ENCODE assay signal across 18 cellular contexts in the genomic region with DNA sequence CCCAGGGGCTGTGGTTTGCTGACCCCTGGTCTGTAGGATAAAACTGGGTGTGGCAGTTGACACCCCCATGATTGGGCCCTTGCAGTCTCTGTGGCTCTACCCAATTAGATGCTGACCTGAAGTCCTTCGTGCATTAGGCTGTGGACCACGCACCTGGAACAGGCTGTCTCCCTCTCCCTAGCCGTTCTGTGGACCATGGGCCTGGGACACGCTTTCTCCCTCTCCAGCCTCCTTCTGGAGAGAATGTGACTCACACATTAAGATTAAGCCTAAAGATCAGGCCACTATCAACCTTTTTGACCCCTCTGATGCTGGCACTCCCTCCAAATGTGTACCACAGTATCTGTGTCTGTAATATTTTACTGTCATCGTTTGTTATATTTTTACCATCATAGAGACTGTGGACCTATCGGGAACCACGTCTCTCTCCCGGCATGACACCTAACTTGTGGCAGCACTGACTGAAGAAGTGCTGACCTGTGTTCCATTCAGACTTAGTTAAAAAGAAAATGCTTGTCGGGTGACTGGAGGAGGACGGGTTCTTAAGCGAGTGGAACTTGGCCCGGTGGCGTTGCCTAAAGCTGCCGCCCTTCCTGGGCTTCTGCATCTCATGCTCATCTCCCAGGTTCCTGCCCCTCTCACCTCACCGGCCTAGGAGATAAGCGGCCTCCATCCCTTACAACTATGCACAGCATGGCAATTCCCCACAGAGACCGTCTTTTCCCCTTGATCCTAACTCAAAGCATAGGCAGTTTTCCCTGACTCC.
"Had no signal": no experiment of that assay in that cellular context is flagged by ENCODE, and none has a peak within 500 bp of the region (broad histone marks: within the 10 kb centered on the region; RNA-seq: fewer than 3 reads in every experiment).

No MANE protein-coding gene starts in this region.

- H3K9me3 ChIP-seq: ovary, thoracic aorta had no signal

- ATAC-seq: esophagus mucosa, gastroesophageal sphincter had no signal

- H3K4me3 ChIP-seq: gastroesophageal sphincter, left lung, neural progenitor cell, ovary, sigmoid colon, thoracic aorta, upper lobe of left lung had no signal

- H3K4me1 Mint-ChIP-seq: naive B cell had no signal

- H3K4me1 ChIP-seq: gastroesophageal sphincter, left lung, sigmoid colon, upper lobe of left lung had no signal

- DNase-seq: activated naive CD4-positive, alpha-beta T cell treated with anti-CD3 and anti-CD28 coated beads for 36 hours; aorta; cortex of kidney; effector CD4-positive, alpha-beta T cell; left lung; naive B cell; T1000; upper lobe of left lung had no signal

- H3K4me3 Mint-ChIP-seq: activated CD4-positive, alpha-beta T cell treated with anti-CD3 and anti-CD28 coated beads, Interleukin-2, amount 10 ng/mL, durations not matched to agents 7 days and 5 days; activated naive CD4-positive, alpha-beta T cell treated with anti-CD3 and anti-CD28 coated beads for 36 hours; central memory CD8-positive, alpha-beta T cell; neural progenitor cell; stimulated activated effector memory CD8-positive, alpha-beta T cell treated with anti-CD3 and anti-CD28 coated beads, Interleukin-12 subunit alpha, Interleukin-12 subunit beta, amount 100 ng/mL, for 72 hours had no signal

- H3K9me3 Mint-ChIP-seq: central memory CD8-positive, alpha-beta T cell had no signal

- H3K27ac ChIP-seq: gastroesophageal sphincter, heart left ventricle, left lung, neural progenitor cell, ovary, sigmoid colon, thoracic aorta, upper lobe of left lung had no signal

- H3K27me3 ChIP-seq: neural progenitor cell, ovary, sigmoid colon, upper lobe of left lung had no signal

- H3K4me2 ChIP-seq: neural progenitor cell had no signal

- H3K36me3 Mint-ChIP-seq: neural progenitor cell; stimulated activated effector memory CD8-positive, alpha-beta T cell treated with anti-CD3 and anti-CD28 coated beads, Interleukin-12 subunit alpha, Interleukin-12 subunit beta, amount 100 ng/mL, for 72 hours had no signal

- H2AFZ ChIP-seq: neural progenitor cell had no signal

- H3K36me3 ChIP-seq: gastroesophageal sphincter, heart left ventricle, left lung, ovary, sigmoid colon, thoracic aorta, upper lobe of left lung had no signal

- H3K27ac Mint-ChIP-seq: activated CD4-positive, alpha-beta T cell treated with anti-CD3 and anti-CD28 coated beads, Interleukin-2, amount 10 ng/mL, durations not matched to agents 7 days and 5 days; activated naive CD4-positive, alpha-beta T cell treated with anti-CD3 and anti-CD28 coated beads for 36 hours; naive B cell; stimulated activated effector memory CD8-positive, alpha-beta T cell treated with anti-CD3 and anti-CD28 coated beads, Interleukin-12 subunit alpha, Interleukin-12 subunit beta, amount 100 ng/mL, for 72 hours had no signal
